In the genomic region with DNA sequence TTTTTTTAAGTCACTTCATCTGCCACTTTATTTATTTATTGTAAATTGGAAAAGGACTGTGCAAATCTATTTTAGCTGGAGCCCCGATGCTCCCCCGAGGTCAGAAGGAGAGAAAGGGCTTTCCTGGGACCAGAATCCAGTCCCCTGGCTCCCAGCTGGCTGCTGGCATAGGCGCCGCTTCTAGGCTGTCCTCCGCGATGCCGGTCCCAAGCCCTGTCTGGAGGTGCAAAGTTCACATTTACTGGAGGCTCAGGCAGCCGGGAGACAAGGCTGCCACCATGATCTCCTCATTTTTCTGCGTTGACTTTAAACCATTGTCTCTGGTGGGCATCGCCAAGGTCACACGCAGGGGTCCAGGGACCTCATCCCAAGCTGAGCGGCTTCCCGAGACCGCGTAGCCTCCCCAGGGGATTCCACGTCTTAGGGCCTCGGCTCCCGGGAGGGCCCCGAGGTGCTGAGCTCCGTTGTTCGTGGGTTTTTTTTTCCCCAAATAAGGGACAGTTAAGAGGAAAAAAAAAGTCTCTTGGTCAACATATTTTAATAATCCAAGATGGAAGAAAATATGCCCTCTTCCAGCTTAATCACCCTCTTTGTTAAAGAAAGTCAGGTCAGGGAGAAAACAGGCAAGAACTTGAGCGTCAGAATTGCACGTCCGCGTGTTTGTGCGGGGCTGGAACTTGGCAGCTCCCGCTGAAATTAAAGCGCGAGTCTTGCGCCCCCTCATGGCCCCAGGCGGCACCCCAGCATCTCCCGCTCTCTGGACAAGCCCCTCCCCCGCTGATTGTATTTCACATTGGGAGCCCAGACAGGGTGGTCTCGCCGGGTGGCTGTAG, we compare ENCODE assay signal across 9 cellular contexts. TPM values are rescaled to one million over a fixed set of nuclear protein-coding genes. Genes with fewer than 3 reads are reported as not detected.
DNase-seq lines count a peak whose midpoint lies in the region; ATAC-seq, FAIRE-seq and TF ChIP-seq lines count a peak whose summit lies in the region.
"Had no signal": no experiment of that assay in that cellular context is flagged by ENCODE, and none has a peak within 500 bp of the region (broad histone marks: within the 10 kb centered on the region; RNA-seq: fewer than 3 reads in every experiment).

No MANE protein-coding gene starts in this region.

- no peak overlapping the region for H3K27ac Mint-ChIP-seq in chondrocyte (ENCODE audit: unreplicated experiment)

- H3K4me1 ChIP-seq in BE2C (no peaks in the 10 kb centered on the region), lower lobe of right lung (no peaks in the 10 kb centered on the region)

- no peaks in the 10 kb centered on the region for H3K36me3 Mint-ChIP-seq in chondrocyte (ENCODE audit: low read depth)

- TF ChIP-seq CTCF in BE2C (IDR thresholded peaks at IDR 0.05; ENCODE audit: low read depth, low read length) (no peak), chondrocyte (IDR thresholded peaks at IDR 0.05) (peak; percentile 73), lower lobe of right lung (IDR thresholded peaks at IDR 0.05) (peak; percentile 60)

- ATAC-seq in lower lobe of right lung: peak; percentile 68
- peak; percentile 65 for ATAC-seq in stimulated activated naive CD8-positive, alpha-beta T cell treated with anti-CD3 and anti-CD28 coated beads, Interleukin-15, Interleukin-2, amounts not matched to agents 100 U/mL and 50 U/mL, for 24 hours
- no peak for ATAC-seq in GM21576 (IDR thresholded peaks at IDR 0.05; ENCODE audit: unreplicated experiment)

- H3K9me3 Mint-ChIP-seq in chondrocyte (ENCODE audit: low read depth): no peaks in the 10 kb centered on the region

- H3K4me1 Mint-ChIP-seq in chondrocyte (ENCODE audit: low read depth): peaks cover 4% of the 10 kb centered on the region

- no peak for FAIRE-seq in H54 (lab: Jason Lieb, UNC)

- DNase-seq in BE2C: peak; percentile 21
- peak; percentile 49 for DNase-seq in H54 (ENCODE audit: insufficient read length, low spot score)
- peak; percentile 10 for DNase-seq in T-helper 9 cell
- DNase-seq in chondrocyte (ENCODE audit: low spot score): no peak
- DNase-seq in lower lobe of right lung: no peak
- peak; percentile 70 for DNase-seq in stimulated activated naive CD8-positive, alpha-beta T cell treated with anti-CD3 and anti-CD28 coated beads, Interleukin-15, Interleukin-2, amounts not matched to agents 100 U/mL and 50 U/mL, for 24 hours
- DNase-seq in GOT3 (lab: John Stamatoyannopoulos, UW): no peak

- no peaks in the 10 kb centered on the region for H3K9me3 ChIP-seq in BE2C
- H3K9me3 ChIP-seq in lower lobe of right lung: no peaks in the 10 kb centered on the region

- H3K4me3 Mint-ChIP-seq in chondrocyte (ENCODE audit: unreplicated experiment): no peak overlapping the region

- H3K36me3 ChIP-seq in BE2C (no peaks in the 10 kb centered on the region), lower lobe of right lung (no peaks in the 10 kb centered on the region)

- no peaks in the 10 kb centered on the region for H3K27me3 ChIP-seq in BE2C
- peaks cover 8% of the 10 kb centered on the region for H3K27me3 ChIP-seq in lower lobe of right lung (ENCODE audit: low read depth)

- peaks cover 21% of the 10 kb centered on the region for H3K27me3 Mint-ChIP-seq in chondrocyte (ENCODE audit: low read depth)

- no peak overlapping the region for H3K4me3 ChIP-seq in BE2C (ENCODE audit: low read depth, low read length)
- H3K4me3 ChIP-seq in lower lobe of right lung: no peak overlapping the region

- TF ChIP-seq POLR2A in H54 (IDR thresholded peaks at IDR 0.05; ENCODE audit: low read depth, low read length): no peak

- intact Hi-C loops in lower lobe of right lung (cut with DNase I): no loop called here

- H3K27ac ChIP-seq in lower lobe of right lung: no peak overlapping the region
- H3K27ac ChIP-seq: epithelial cell of prostate had no signal

RNA-seq across cellular contexts. Expression of gene RGR, which starts 11.9 kb away (rescaled TPM):
- polyA plus RNA-seq in BE2C (2012; ENCODE audit: insufficient read depth, insufficient read length, low read depth): not detected
- total RNA-seq in chondrocyte (not detected in 3 replicates), lower lobe of right lung (not detected)

RNA-seq across cellular contexts. Expression of gene LRIT1, which starts 15.4 kb away (rescaled TPM):
- polyA plus RNA-seq in BE2C (2012; ENCODE audit: insufficient read depth, insufficient read length, low read depth): not detected
- total RNA-seq in chondrocyte (not detected in 3 replicates), lower lobe of right lung (not detected)

RNA-seq across cellular contexts. Expression of gene LRIT2, which starts 31.4 kb away (rescaled TPM):
- not detected for polyA plus RNA-seq in BE2C (2012; ENCODE audit: insufficient read depth, insufficient read length, low read depth)
- total RNA-seq in chondrocyte: not detected in 3 replicates
- total RNA-seq in lower lobe of right lung: not detected

Comparison
In these comparisons a context has a peak if more than half of its experiments do, and no peak if none do; other contexts are left out.
1. DNase-seq: peak in BE2C (single experiment), H54 (single experiment), T-helper 9 cell (single experiment) and stimulated activated naive CD8-positive, alpha-beta T cell treated with anti-CD3 and anti-CD28 coated beads, Interleukin-15, Interleukin-2, amounts not matched to agents 100 U/mL and 50 U/mL, for 24 hours (single experiment); none in chondrocyte (single experiment), lower lobe of right lung (single experiment) and GOT3 (single experiment).